6 cellular contexts compared by ENCODE assay signal in genomic region chr1:156805766-156806511, GRCh38. TPM values are rescaled to one million over a fixed set of nuclear protein-coding genes. Genes with fewer than 3 reads are reported as not detected.
DNase-seq lines count a peak whose midpoint lies in the region; ATAC-seq and TF ChIP-seq lines count a peak whose summit lies in the region.

No MANE protein-coding gene starts in this region.

- CTCF ChIA-PET in IMR-90 (lab: Yijun Ruan, JAX): interaction anchor here (1.1 to 1.3 kb wide), 2 partner anchors 80 to 84 kb away, joined by 3 read pairs; no protein-coding TSS in a partner anchor

- no peak overlapping the region for H2BK5ac ChIP-seq in IMR-90 (ENCODE audit: low read depth, low read length, poor library complexity, severe bottlenecking)

- TF ChIP-seq POLR2A in IMR-90 (IDR thresholded peaks at IDR 0.05; ENCODE audit: low read depth, low read length): no peak
- TF ChIP-seq POLR2A in prostate gland (IDR thresholded peaks at IDR 0.05): no peak

- no peak overlapping the region for H4K91ac ChIP-seq in IMR-90 (ENCODE audit: insufficient read depth, low read depth, low read length)

- no peak overlapping the region for H2BK15ac ChIP-seq in IMR-90 (ENCODE audit: low read depth, low read length)

- H4K5ac ChIP-seq in IMR-90 (ENCODE audit: low read depth, low read length): no peak overlapping the region

- H3K9me3 ChIP-seq in IMR-90 (ENCODE audit: control insufficient read depth, insufficient read depth, low read length) (no peaks in the 10 kb centered on the region), prostate gland (no peaks in the 10 kb centered on the region)

- peak; percentile 67 for ATAC-seq in IMR-90 (ENCODE audit: low read depth)

- peak; percentile 92 for DNase-seq in IMR-90
- peak; percentile 47 for DNase-seq in brain pericyte (ENCODE audit: low read depth, low spot score)
- DNase-seq in prostate gland (ENCODE audit: low spot score): peak; percentile 73
- DNase-seq in HuH-7 (ENCODE audit: low spot score): no peak
- DNase-seq in nucleus accumbens (lab: John Stamatoyannopoulos, UW): no peak
- no peak for DNase-seq in stimulated activated CD4-positive, alpha-beta T cell treated with anti-CD3 and anti-CD28 coated beads, Interleukin-4, amount 100 ng/mL, for 24 hours

- H3K36me3 ChIP-seq in IMR-90 (ENCODE audit: control insufficient read depth, insufficient read depth, low read length) (peaks cover 12% of the 10 kb centered on the region), prostate gland (no peaks in the 10 kb centered on the region)

- POLR2A ChIA-PET in IMR-90 (lab: Charles Lee; ENCODE audit: unreplicated experiment): no interaction called here

- H2AFZ ChIP-seq in IMR-90 (replicated peaks; ENCODE audit: low read length, poor library complexity): no peak overlapping the region

- peaks cover 23% of the 10 kb centered on the region; the same call in 1 of the 2 replicates for H4K20me1 ChIP-seq in IMR-90 (ENCODE audit: insufficient read depth, low read length)

- dilution Hi-C loops in IMR-90 (cut with HindIII; ENCODE audit: low sequenced_read_pairs, unreplicated experiment): no loop called here

- no peak overlapping the region for H3K4me3 ChIP-seq in IMR-90 (ENCODE audit: insufficient read depth, low read depth, low read length)
- no peak overlapping the region for H3K4me3 ChIP-seq in prostate gland

- no peak overlapping the region for H2AK9ac ChIP-seq in IMR-90 (replicated peaks; ENCODE audit: low read depth, low read length, poor library complexity)

- H3K27me3 ChIP-seq in IMR-90 (ENCODE audit: control insufficient read depth, insufficient read depth, low read length) (peaks cover 22% of the 10 kb centered on the region; the same call in 1 of the 2 replicates), prostate gland (replicated peaks; ENCODE audit: insufficient read depth) (no peaks in the 10 kb centered on the region)

- no peak for TF ChIP-seq CTCF in IMR-90 (conservative IDR thresholded peaks at IDR 0.05; ENCODE audit: low read depth, low read length)
- no peak for TF ChIP-seq CTCF in prostate gland (IDR thresholded peaks at IDR 0.05)

- in situ Hi-C loops in IMR-90 (cut with MboI; ENCODE audit: low sequenced_read_pairs): no loop called here

- no peak for TF ChIP-seq RAD21 in IMR-90 (IDR thresholded peaks at IDR 0.05; ENCODE audit: low read length)

- H3K9ac ChIP-seq in IMR-90 (ENCODE audit: low read depth, low read length): no peak overlapping the region

- no peak overlapping the region for H3K4ac ChIP-seq in IMR-90 (ENCODE audit: low read depth, low read length)

- peaks cover 8% of the 10 kb centered on the region; the same call in 1 of the 2 replicates for H3K9me1 ChIP-seq in IMR-90 (ENCODE audit: insufficient read depth, low read length)

- no peak overlapping the region for H3K23ac ChIP-seq in IMR-90 (ENCODE audit: low read depth, low read length)

- H3K79me1 ChIP-seq in IMR-90 (ENCODE audit: low read depth in 1 of 2, low read length in 2 of 2): no peaks in the 10 kb centered on the region

- H2BK20ac ChIP-seq in IMR-90 (ENCODE audit: low read depth, low read length): no peak overlapping the region

- H4K8ac ChIP-seq in IMR-90 (ENCODE audit: low read depth in 2 of 2, low read length in 2 of 2): no peak overlapping the region

- H3K14ac ChIP-seq in IMR-90 (replicated peaks; ENCODE audit: low read depth, low read length): no peak overlapping the region

- H3K4me1 ChIP-seq in IMR-90 (ENCODE audit: control insufficient read depth, insufficient read depth, low read length) (peaks cover 11% of the 10 kb centered on the region; the same call in 1 of the 2 replicates), prostate gland (replicated peaks) (peaks cover 4% of the 10 kb centered on the region)

- BruUV-seq in IMR-90 (replicated peaks; lab: Mats Ljungman, UMichigan): no TSS peak

- intact Hi-C loops in IMR-90 (cut with micrococcal nuclease): no loop called here
- intact Hi-C loops in prostate gland (cut with DNase I): no loop called here

- H3K56ac ChIP-seq in IMR-90 (ENCODE audit: extremely low read depth, insufficient read depth, low read length): no peak overlapping the region

- WGBS in IMR-90 (ENCODE audit: extremely low coverage in 2 of 2, insufficient read length in 1 of 2), 2 experiments: no CpG with 5 or more reads among the region's 3 CpGs
- WGBS in prostate gland: 50% methylated on average over 3 of the region's 3 CpGs

- H3K4me2 ChIP-seq in IMR-90 (ENCODE audit: low read depth, low read length): no peak overlapping the region

- no peak overlapping the region for H2BK120ac ChIP-seq in IMR-90 (ENCODE audit: low read depth, low read length)

- H3K27ac ChIP-seq in IMR-90 (ENCODE audit: insufficient read depth, low read length): no peak overlapping the region
- H3K27ac ChIP-seq in prostate gland: no peak overlapping the region

- no peak overlapping the region for H2AK5ac ChIP-seq in IMR-90 (ENCODE audit: low read depth, low read length)

- no peak overlapping the region for H3K18ac ChIP-seq in IMR-90 (ENCODE audit: low read depth, low read length)

TF ChIP-seq in IMR-90, 13 proteins besides CTCF, POLR2A, EP300 and RAD21:
- TF ChIP-seq ELK1 (IDR thresholded peaks at IDR 0.05; ENCODE audit: borderline replicate concordance, low read depth, low read length) (no peak), SMC3 (IDR thresholded peaks at IDR 0.05; ENCODE audit: low read depth, low read length) (no peak), MXI1 (IDR thresholded peaks at IDR 0.05; ENCODE audit: borderline replicate concordance, low read depth, low read length) (no peak), USF2 (IDR thresholded peaks at IDR 0.05; ENCODE audit: low read depth, low read length) (no peak), RCOR1 (IDR thresholded peaks at IDR 0.05; ENCODE audit: insufficient replicate concordance, low read length) (no peak), MAZ (IDR thresholded peaks at IDR 0.05; ENCODE audit: borderline replicate concordance, low read depth, low read length) (no peak), BHLHE40 (IDR thresholded peaks at IDR 0.05; ENCODE audit: low read depth, low read length) (no peak; the same call in 1 of the 2 replicates), NFE2L2 (IDR thresholded peaks at IDR 0.05; ENCODE audit: low read depth, low read length) (no peak), MAFK (IDR thresholded peaks at IDR 0.05; ENCODE audit: low read depth, low read length) (no peak), FOS (IDR thresholded peaks at IDR 0.05; ENCODE audit: low read depth, low read length) (no peak), RFX5 (IDR thresholded peaks at IDR 0.05; ENCODE audit: low read depth, low read length) (no peak), CEBPB (IDR thresholded peaks at IDR 0.05; ENCODE audit: low read depth, low read length) (no peak), CHD1 (IDR thresholded peaks at IDR 0.05; ENCODE audit: low read depth, low read length) (no peak)
TF ChIP-seq in IMR-90: peak in this region for 0.

RNA-seq across cellular contexts. Expression of gene SH2D2A, which starts 10.7 kb away (rescaled TPM):
- total RNA-seq in IMR-90 (2012; rRNA removed) (0.28 TPM in 1 of 2 replicates, not detected in the other), prostate gland (under 1 TPM in 1 of 2 donors, not detected in 1; 0.80 TPM)
- 0.23 TPM in 1 of 2 replicates, not detected in the other for polyA plus RNA-seq in IMR-90 (2012; rRNA removed)
- polyA plus RNA-seq in IMR-90 (2012; cell fraction: cytosol; rRNA removed): 0.14 TPM in 1 of 2 replicates, not detected in the other
- polyA plus RNA-seq in IMR-90 (2012; cell fraction: nucleus; rRNA removed; ENCODE audit: low replicate concordance): 0.45 and 1.4 TPM in 2 replicates

RNA-seq across cellular contexts. Expression of gene PRCC, which starts 38.6 kb away (rescaled TPM):
- total RNA-seq in IMR-90 (2012; rRNA removed) (10.6 and 14.7 TPM in 2 replicates), prostate gland (10 to 100 TPM; 33.0 to 61.5 TPM)
- 52.4 and 59.6 TPM in 2 replicates for polyA plus RNA-seq in IMR-90 (2012; rRNA removed)
- polyA plus RNA-seq in IMR-90 (2012; cell fraction: cytosol; rRNA removed): 40.8 and 89.5 TPM in 2 replicates
- 36.4 and 48.1 TPM in 2 replicates for polyA plus RNA-seq in IMR-90 (2012; cell fraction: nucleus; rRNA removed; ENCODE audit: low replicate concordance)

RNA-seq across cellular contexts. Expression of gene INSRR, which starts 53.0 kb away (rescaled TPM):
- total RNA-seq in IMR-90 (2012; rRNA removed) (not detected in 2 replicates), prostate gland (1 to 10 TPM in 1 of 2 donors, under 1 TPM in 1; 0.18 to 3.0 TPM)
- polyA plus RNA-seq in IMR-90 (2012; rRNA removed): not detected in 2 replicates
- not detected in 2 replicates for polyA plus RNA-seq in IMR-90 (2012; cell fraction: cytosol; rRNA removed)
- polyA plus RNA-seq in IMR-90 (2012; cell fraction: nucleus; rRNA removed; ENCODE audit: low replicate concordance): not detected in 2 replicates

RNA-seq across cellular contexts. Expression of gene HDGF, which starts 54.5 kb away (rescaled TPM):
- total RNA-seq in IMR-90 (2012; rRNA removed): 94.6 and 145 TPM in 2 replicates
- polyA plus RNA-seq in IMR-90 (2012; rRNA removed): 102 and 123 TPM in 2 replicates
- polyA plus RNA-seq in IMR-90 (2012; cell fraction: cytosol; rRNA removed): 53.9 and 99.5 TPM in 2 replicates
- polyA plus RNA-seq in IMR-90 (2012; cell fraction: nucleus; rRNA removed; ENCODE audit: low replicate concordance): 55.8 and 80.7 TPM in 2 replicates
- total RNA-seq in prostate gland: 100 to 1,000 TPM; 124 to 156 TPM

RNA-seq across cellular contexts. Expression of gene NTRK1, which starts 54.7 kb away (rescaled TPM):
- total RNA-seq in IMR-90 (2012; rRNA removed) (not detected in 2 replicates), prostate gland (10 to 100 TPM in 1 of 2 donors, under 1 TPM in 1; 0.59 to 31.4 TPM)
- polyA plus RNA-seq in IMR-90 (2012; rRNA removed): 0.03 TPM in 1 of 2 replicates, not detected in the other
- 0.02 TPM in 1 of 2 replicates, not detected in the other for polyA plus RNA-seq in IMR-90 (2012; cell fraction: cytosol; rRNA removed)
- polyA plus RNA-seq in IMR-90 (2012; cell fraction: nucleus; rRNA removed; ENCODE audit: low replicate concordance): 0.07 and 0.11 TPM in 2 replicates

Comparison
In these comparisons a context has a peak if more than half of its experiments do, and no peak if none do; other contexts are left out.
1. DNase-seq: peak in IMR-90 (single experiment), brain pericyte (single experiment) and prostate gland (single experiment); none in HuH-7 (single experiment), nucleus accumbens (0 of 56) and stimulated activated CD4-positive, alpha-beta T cell treated with anti-CD3 and anti-CD28 coated beads, Interleukin-4, amount 100 ng/mL, for 24 hours (single experiment).